ENCODE assay signal across 1 cellular context in the genomic region with DNA sequence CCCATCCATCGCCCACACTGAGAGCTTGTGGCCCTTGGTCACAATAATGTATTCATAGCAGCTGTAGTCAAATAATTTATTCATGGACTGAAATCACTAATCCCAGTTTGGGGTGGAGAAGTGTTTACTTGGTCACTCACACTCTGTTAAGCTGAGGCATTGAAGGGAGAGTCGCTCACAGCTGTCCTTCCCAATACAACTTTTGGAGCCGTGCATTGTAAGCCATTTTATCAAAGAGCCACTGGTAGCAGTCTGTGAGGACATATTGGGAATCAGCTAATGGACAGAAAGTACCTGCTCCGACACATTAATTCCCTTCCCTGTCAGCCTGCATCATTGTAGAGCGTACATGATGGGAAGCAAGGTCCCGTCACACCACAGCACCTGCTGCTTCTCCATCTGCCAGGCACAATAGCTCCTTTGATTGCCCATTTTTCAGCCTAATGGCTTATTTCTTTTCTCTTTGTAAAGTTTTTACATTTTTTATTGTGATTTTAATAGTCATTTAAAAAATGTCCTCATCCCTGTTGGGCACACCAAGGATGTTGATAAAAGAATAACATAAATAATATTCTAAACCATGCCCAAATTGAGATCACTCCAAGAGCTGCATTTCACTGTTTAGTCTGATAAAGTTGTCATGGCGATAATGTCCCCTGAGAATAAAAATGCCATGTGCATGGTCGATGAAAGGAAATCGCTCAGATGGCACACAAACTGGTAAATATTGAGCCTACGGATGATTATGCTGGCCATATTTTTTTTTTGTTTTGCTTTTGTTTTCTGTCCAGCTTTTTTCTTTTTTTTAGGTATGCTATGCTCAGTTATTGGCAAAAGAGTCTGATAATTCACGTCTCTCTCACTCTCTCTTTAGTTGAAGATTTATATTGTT.
TF ChIP-seq lines count a peak whose summit lies in the region.

No MANE protein-coding gene starts in this region.

TF ChIP-seq in SK-N-SH treated with all-trans-retinoic acid at 6 μM for 48 hours, 23 proteins besides CTCF, POLR2A, EP300 and RAD21 (continued from another document):
- TF ChIP-seq, protein P1, sequence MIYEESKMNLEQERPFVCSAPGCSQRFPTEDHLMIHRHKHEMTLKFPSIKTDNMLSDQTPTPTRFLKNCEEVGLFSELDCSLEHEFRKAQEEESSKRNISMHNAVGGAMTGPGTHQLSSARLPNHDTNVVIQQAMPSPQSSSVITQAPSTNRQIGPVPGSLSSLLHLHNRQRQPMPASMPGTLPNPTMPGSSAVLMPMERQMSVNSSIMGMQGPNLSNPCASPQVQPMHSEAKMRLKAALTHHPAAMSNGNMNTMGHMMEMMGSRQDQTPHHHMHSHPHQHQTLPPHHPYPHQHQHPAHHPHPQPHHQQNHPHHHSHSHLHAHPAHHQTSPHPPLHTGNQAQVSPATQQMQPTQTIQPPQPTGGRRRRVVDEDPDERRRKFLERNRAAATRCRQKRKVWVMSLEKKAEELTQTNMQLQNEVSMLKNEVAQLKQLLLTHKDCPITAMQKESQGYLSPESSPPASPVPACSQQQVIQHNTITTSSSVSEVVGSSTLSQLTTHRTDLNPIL (CRISPR knock-in tag; IDR thresholded peaks at IDR 0.05; ENCODE audit: low read depth): no peak
- no peak for TF ChIP-seq GLIS3 (CRISPR knock-in tag; IDR thresholded peaks at IDR 0.05)
- TF ChIP-seq PPARA (CRISPR knock-in tag; IDR thresholded peaks at IDR 0.05; ENCODE audit: borderline replicate concordance): no peak
- TF ChIP-seq, protein P2, sequence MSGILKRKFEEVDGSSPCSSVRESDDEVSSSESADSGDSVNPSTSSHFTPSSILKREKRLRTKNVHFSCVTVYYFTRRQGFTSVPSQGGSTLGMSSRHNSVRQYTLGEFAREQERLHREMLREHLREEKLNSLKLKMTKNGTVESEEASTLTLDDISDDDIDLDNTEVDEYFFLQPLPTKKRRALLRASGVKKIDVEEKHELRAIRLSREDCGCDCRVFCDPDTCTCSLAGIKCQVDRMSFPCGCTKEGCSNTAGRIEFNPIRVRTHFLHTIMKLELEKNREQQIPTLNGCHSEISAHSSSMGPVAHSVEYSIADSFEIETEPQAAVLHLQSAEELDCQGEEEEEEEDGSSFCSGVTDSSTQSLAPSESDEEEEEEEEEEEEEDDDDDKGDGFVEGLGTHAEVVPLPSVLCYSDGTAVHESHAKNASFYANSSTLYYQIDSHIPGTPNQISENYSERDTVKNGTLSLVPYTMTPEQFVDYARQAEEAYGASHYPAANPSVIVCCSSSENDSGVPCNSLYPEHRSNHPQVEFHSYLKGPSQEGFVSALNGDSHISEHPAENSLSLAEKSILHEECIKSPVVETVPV (CRISPR knock-in tag; IDR thresholded peaks at IDR 0.05): no peak
- no peak for TF ChIP-seq ESRRG (CRISPR knock-in tag; IDR thresholded peaks at IDR 0.05)
- TF ChIP-seq, protein P3, sequence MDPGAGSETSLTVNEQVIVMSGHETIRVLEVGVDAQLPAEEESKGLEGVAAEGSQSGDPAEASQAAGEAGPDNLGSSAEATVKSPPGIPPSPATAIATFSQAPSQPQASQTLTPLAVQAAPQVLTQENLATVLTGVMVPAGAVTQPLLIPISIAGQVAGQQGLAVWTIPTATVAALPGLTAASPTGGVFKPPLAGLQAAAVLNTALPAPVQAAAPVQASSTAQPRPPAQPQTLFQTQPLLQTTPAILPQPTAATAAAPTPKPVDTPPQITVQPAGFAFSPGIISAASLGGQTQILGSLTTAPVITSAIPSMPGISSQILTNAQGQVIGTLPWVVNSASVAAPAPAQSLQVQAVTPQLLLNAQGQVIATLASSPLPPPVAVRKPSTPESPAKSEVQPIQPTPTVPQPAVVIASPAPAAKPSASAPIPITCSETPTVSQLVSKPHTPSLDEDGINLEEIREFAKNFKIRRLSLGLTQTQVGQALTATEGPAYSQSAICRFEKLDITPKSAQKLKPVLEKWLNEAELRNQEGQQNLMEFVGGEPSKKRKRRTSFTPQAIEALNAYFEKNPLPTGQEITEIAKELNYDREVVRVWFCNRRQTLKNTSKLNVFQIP (CRISPR knock-in tag; IDR thresholded peaks at IDR 0.05; ENCODE audit: borderline replicate concordance, low read depth): no peak
- no peak for TF ChIP-seq TCF4 (CRISPR knock-in tag; IDR thresholded peaks at IDR 0.05; ENCODE audit: borderline replicate concordance)
- no peak for TF ChIP-seq ZNF8 (CRISPR knock-in tag; IDR thresholded peaks at IDR 0.05)
- TF ChIP-seq RARB (CRISPR knock-in tag; IDR thresholded peaks at IDR 0.05): no peak
- no peak for TF ChIP-seq BACH2 (CRISPR knock-in tag; IDR thresholded peaks at IDR 0.05; ENCODE audit: borderline replicate concordance)
- TF ChIP-seq SNAI2 (CRISPR knock-in tag; IDR thresholded peaks at IDR 0.05): no peak
- no peak for TF ChIP-seq OSR1 (CRISPR knock-in tag; IDR thresholded peaks at IDR 0.05)
- TF ChIP-seq ISL1 (CRISPR knock-in tag; IDR thresholded peaks at IDR 0.05): no peak
- no peak for TF ChIP-seq ZC3H10 (CRISPR knock-in tag; IDR thresholded peaks at IDR 0.05)
